Comparison of ENCODE assay signal across 34 cellular contexts in the genomic region with DNA sequence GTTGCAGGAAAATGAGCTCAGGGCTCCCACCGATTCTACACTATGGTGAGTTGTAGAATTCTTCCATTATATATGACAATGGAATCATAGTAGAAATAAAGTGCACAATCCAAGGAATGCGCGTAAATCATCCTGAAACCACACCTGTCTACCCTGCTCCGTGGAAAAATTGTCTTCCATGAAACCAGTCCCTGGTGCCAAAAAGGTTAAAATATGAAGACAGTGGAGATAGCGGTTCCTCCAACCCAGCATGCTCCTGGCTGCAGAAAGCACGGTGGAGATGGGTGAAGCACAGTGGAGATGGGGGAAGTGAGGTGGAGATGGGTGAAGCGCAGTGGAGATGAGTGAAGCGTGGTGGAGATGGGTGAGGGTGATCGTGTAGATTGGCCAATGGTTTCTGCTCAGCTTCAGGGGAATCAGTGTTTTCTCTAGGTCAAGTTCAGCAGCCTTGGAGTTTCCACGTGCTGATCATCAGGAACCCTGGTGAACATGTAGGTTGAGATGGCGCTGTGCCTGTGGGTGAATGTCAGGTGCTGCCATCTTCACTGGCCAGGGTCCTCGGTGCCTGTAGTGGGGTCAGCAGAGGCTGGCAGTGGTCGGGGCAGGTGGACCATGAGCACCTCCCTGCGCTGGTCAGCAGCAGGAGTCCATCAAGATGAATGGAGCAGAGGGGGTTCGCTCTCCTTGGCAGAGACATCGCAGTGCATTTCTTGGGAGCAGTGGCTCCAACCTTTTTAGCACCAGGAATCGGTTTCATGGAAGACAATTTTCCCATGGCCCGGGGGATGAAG. TPM values are rescaled to one million over a fixed set of nuclear protein-coding genes. Genes with fewer than 3 reads are reported as not detected.
"Had no signal": no experiment of that assay in that cellular context is flagged by ENCODE, and none has a peak within 500 bp of the region (broad histone marks: within the 10 kb centered on the region; RNA-seq: fewer than 3 reads in every experiment).

No MANE protein-coding gene starts in this region.

- H3K36me3 ChIP-seq: Peyer's patch, SJSA1 had no signal

- H3K9me3 ChIP-seq: Peyer's patch, SJSA1, SK-N-SH had no signal

- H3K4me1 Mint-ChIP-seq: activated B cell treated with CpG ODN at 0.5 μM for 24 hours; activated naive CD4-positive, alpha-beta T cell treated with anti-CD3 and anti-CD28 coated beads, Interleukin-2, amount 10 ng/mL, durations not matched to agents 7 days and 5 days; activated naive CD8-positive, alpha-beta T cell treated with anti-CD3 and anti-CD28 coated beads, Interleukin-2, amount 50 U/mL, for 24 hours; brain; T-helper 17 cell had no signal

- H3K27me3 Mint-ChIP-seq: activated CD4-positive, alpha-beta memory T cell treated with anti-CD3 and anti-CD28 coated beads for 36 hours had no signal

- H3K9ac ChIP-seq: KMS-11, SK-N-SH had no signal

- H3K27ac ChIP-seq: KMS-11, Peyer's patch, SJSA1, VCaP had no signal

- H3K27ac Mint-ChIP-seq: activated B cell treated with CpG ODN at 0.5 μM for 24 hours; activated CD4-positive, alpha-beta memory T cell treated with anti-CD3 and anti-CD28 coated beads for 36 hours; activated naive CD4-positive, alpha-beta T cell treated with anti-CD3 and anti-CD28 coated beads, Interleukin-2, amount 10 ng/mL, durations not matched to agents 7 days and 5 days; activated naive CD8-positive, alpha-beta T cell; activated naive CD8-positive, alpha-beta T cell treated with anti-CD3 and anti-CD28 coated beads, Interleukin-2, amount 50 U/mL, for 24 hours; brain; T-helper 17 cell had no signal

- H3K4me2 ChIP-seq: KMS-11, SK-N-SH had no signal

- H3K4me3 ChIP-seq: Peyer's patch, SJSA1 had no signal

- H3K36me3 Mint-ChIP-seq: activated CD4-positive, alpha-beta memory T cell treated with anti-CD3 and anti-CD28 coated beads for 36 hours; activated naive CD4-positive, alpha-beta T cell treated with anti-CD3 and anti-CD28 coated beads, Interleukin-2, amount 10 ng/mL, durations not matched to agents 7 days and 5 days; activated naive CD8-positive, alpha-beta T cell; brain had no signal

- H3K27me3 ChIP-seq: Peyer's patch had no signal

- ATAC-seq: activated naive CD8-positive, alpha-beta T cell treated with anti-CD3 and anti-CD28 coated beads, Interleukin-2, amount 50 U/mL, for 24 hours; activated T-cell treated with anti-CD3 and anti-CD28 coated beads, Interleukin-2, amount 50 U/mL, for 4 hours; PC-3; T-helper 17 cell had no signal

- H3K4me3 Mint-ChIP-seq: activated B cell treated with CpG ODN at 0.5 μM for 24 hours; activated CD4-positive, alpha-beta memory T cell treated with anti-CD3 and anti-CD28 coated beads for 36 hours; activated naive CD4-positive, alpha-beta T cell treated with anti-CD3 and anti-CD28 coated beads, Interleukin-2, amount 10 ng/mL, durations not matched to agents 7 days and 5 days; activated naive CD8-positive, alpha-beta T cell; activated naive CD8-positive, alpha-beta T cell treated with anti-CD3 and anti-CD28 coated beads, Interleukin-2, amount 50 U/mL, for 24 hours; activated T-cell treated with anti-CD3 and anti-CD28 coated beads, Interleukin-2, amount 50 U/mL, for 4 hours; brain; T-helper 17 cell had no signal

- H3K4me1 ChIP-seq: Peyer's patch, SJSA1 had no signal

- DNase-seq: activated B cell treated with CpG ODN at 0.5 μM for 24 hours; activated CD4-positive, alpha-beta memory T cell treated with anti-CD3 and anti-CD28 coated beads for 36 hours; activated CD4-positive, alpha-beta T cell treated with anti-CD3 and anti-CD28 coated beads for 4 hours; activated CD4-positive, alpha-beta T cell treated with anti-CD3 and anti-CD28 coated beads, Interleukin-2, amount 50 U/mL, for 1 hour; activated CD4-positive, CD25-positive, alpha-beta regulatory T cell treated with anti-CD3 and anti-CD28 coated beads, Interleukin-2, amount 50 U/mL, for 72 hours; activated effector memory CD4-positive, alpha-beta T cell treated with Interleukin-2 at 50 U/mL for 16 hours; activated naive CD4-positive, alpha-beta T cell treated with anti-CD3 and anti-CD28 coated beads, Interleukin-2, amount 10 ng/mL, durations not matched to agents 7 days and 5 days; activated naive CD8-positive, alpha-beta T cell treated with anti-CD3 and anti-CD28 coated beads, Interleukin-2, amount 50 U/mL, for 24 hours; activated T-cell treated with anti-CD3 and anti-CD28 coated beads for 4 hours; activated T-cell treated with anti-CD3 and anti-CD28 coated beads, Interleukin-2, amount 50 U/mL, for 4 hours; anterior cingulate cortex; MM.1S; MV-4-11; NCI-H1092; NCI-H1436 treated with DMSO at 0.1 percent for 48 hours; NCI-H1694 treated with DMSO at 0.1 percent for 48 hours; NCI-H2029; NCI-H2171; NCI-H510A; NCI-H526; NCI-H748 treated with DMSO at 0.1 percent for 48 hours; NK-92 treated with Interleukin-12 subunit alpha and Interleukin-12 subunit beta, amount 100 ng/mL, for 24 hours; PC-3; SHP77 treated with DMSO at 0.1 percent for 48 hours; SK-N-SH; T-helper 17 cell had no signal

- H3K9me3 Mint-ChIP-seq: activated B cell treated with CpG ODN at 0.5 μM for 24 hours; activated CD4-positive, alpha-beta memory T cell treated with anti-CD3 and anti-CD28 coated beads for 36 hours; activated naive CD4-positive, alpha-beta T cell treated with anti-CD3 and anti-CD28 coated beads, Interleukin-2, amount 10 ng/mL, durations not matched to agents 7 days and 5 days; activated naive CD8-positive, alpha-beta T cell treated with anti-CD3 and anti-CD28 coated beads, Interleukin-2, amount 50 U/mL, for 24 hours; activated T-cell treated with anti-CD3 and anti-CD28 coated beads, Interleukin-2, amount 50 U/mL, for 4 hours had no signal

RNA-seq across cellular contexts. Expression of gene PAEP, which starts 20.3 kb away (rescaled TPM):
- total RNA-seq: activated B cell treated with CpG ODN at 0.5 μM for 24 hours; activated CD4-positive, alpha-beta memory T cell treated with anti-CD3 and anti-CD28 coated beads for 36 hours; activated T-cell treated with anti-CD3 and anti-CD28 coated beads, Interleukin-2, amount 50 U/mL, for 4 hours; bronchial epithelial cell; LHCN-M2; PC-3; Peyer's patch; SJSA1; T-helper 17 cell had no signal

RNA-seq across cellular contexts. Expression of gene OBP2A, which starts 35.9 kb away (rescaled TPM):
- total RNA-seq: activated B cell treated with CpG ODN at 0.5 μM for 24 hours; activated CD4-positive, alpha-beta memory T cell treated with anti-CD3 and anti-CD28 coated beads for 36 hours; activated T-cell treated with anti-CD3 and anti-CD28 coated beads, Interleukin-2, amount 50 U/mL, for 4 hours; bronchial epithelial cell; LHCN-M2; PC-3; Peyer's patch; SJSA1; T-helper 17 cell had no signal
- polyA plus RNA-seq: SK-N-SH had no signal

RNA-seq across cellular contexts. Expression of gene GLT6D1, which starts 57.5 kb away (rescaled TPM):
- total RNA-seq: activated B cell treated with CpG ODN at 0.5 μM for 24 hours; activated CD4-positive, alpha-beta memory T cell treated with anti-CD3 and anti-CD28 coated beads for 36 hours; activated T-cell treated with anti-CD3 and anti-CD28 coated beads, Interleukin-2, amount 50 U/mL, for 4 hours; bronchial epithelial cell; LHCN-M2; PC-3; Peyer's patch; SJSA1; T-helper 17 cell had no signal
- polyA plus RNA-seq: SK-N-SH had no signal
